ENCODE assay signal across 8 cellular contexts in the genomic region with DNA sequence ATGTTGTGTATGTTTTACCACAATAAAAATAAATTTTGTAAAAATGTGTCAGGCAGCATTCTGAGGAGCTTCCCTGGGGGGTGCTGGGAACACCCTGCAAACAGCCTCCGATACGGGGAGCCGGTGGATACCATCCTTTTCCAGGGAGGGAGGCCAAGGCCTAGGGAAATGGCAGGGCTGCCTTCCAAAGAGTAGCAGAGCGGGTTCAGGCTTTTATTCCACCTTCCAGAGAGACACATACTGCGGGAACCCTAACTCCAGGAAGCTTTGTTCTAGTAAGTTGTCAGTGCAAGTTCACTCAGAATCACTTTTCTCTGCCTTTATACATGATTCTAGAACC. TPM values are rescaled to one million over a fixed set of nuclear protein-coding genes. Genes with fewer than 3 reads are reported as not detected.
DNase-seq lines count a peak whose midpoint lies in the region; ATAC-seq and TF ChIP-seq lines count a peak whose summit lies in the region.

No MANE protein-coding gene starts in this region.

- peak overlapping the region; percentile 90 to 94 (median 93) for H3K4me3 Mint-ChIP-seq in brain

- peaks cover 8% of the 10 kb centered on the region for H3K27me3 Mint-ChIP-seq in brain

- H3K27me3 ChIP-seq in layer of hippocampus (ENCODE audit: control insufficient read depth, insufficient read depth, low read length): no peaks in the 10 kb centered on the region
- no peaks in the 10 kb centered on the region for H3K27me3 ChIP-seq in stomach smooth muscle (ENCODE audit: control insufficient read depth in 1 of 2, insufficient read depth in 2 of 2, low read length in 2 of 2)

- no peak for TF ChIP-seq CTCF in brain (conservative IDR thresholded peaks at IDR 0.05)

- peak overlapping the region; percentile 54 to 79 for H3K4me3 ChIP-seq in stomach smooth muscle (ENCODE audit: low read length in 2 of 2)

- H3K9me3 ChIP-seq in stomach smooth muscle (ENCODE audit: control insufficient read depth in 2 of 2, low read length in 2 of 2): no peaks in the 10 kb centered on the region

- no peaks in the 10 kb centered on the region for H3K36me3 ChIP-seq in stomach smooth muscle (ENCODE audit: control insufficient read depth in 2 of 2, insufficient read depth in 2 of 2, low read length in 2 of 2)

- H3K4me1 Mint-ChIP-seq in brain: peaks cover 30% of the 10 kb centered on the region

- peaks cover 0 to 6% (median 0%) of the 10 kb centered on the region in 5 experiments for H3K9me3 Mint-ChIP-seq in brain

- peak; percentile 35 for DNase-seq in SIG-M5 treated with dmso at 0.1 percent for 504 hours (lab: John Stamatoyannopoulos, UW; ENCODE audit: unreplicated experiment)
- DNase-seq in SIG-M5 (lab: John Stamatoyannopoulos, UW): no peak
- peak; percentile 18 for DNase-seq in NCI-H2171 (lab: John Stamatoyannopoulos, UW)

- H3K9ac ChIP-seq in stomach smooth muscle (ENCODE audit: low read length in 2 of 2): peak overlapping the region; percentile 90 to 95

- peak overlapping the region; percentile 97 to 100 (median 99) for H3K27ac Mint-ChIP-seq in brain

- peaks cover 7% of the 10 kb centered on the region for H3K4me1 ChIP-seq in stomach smooth muscle (ENCODE audit: control insufficient read depth, insufficient read depth, low read length)

- H3K27ac ChIP-seq in layer of hippocampus (ENCODE audit: low read depth, low read length): peak overlapping the region; percentile 98
- H3K27ac ChIP-seq in stomach smooth muscle (ENCODE audit: low read length): peak overlapping the region; percentile 95

- no peak for ATAC-seq in HG03139 (IDR thresholded peaks at IDR 0.05; ENCODE audit: unreplicated experiment)
- no peak for ATAC-seq in HG03442 (IDR thresholded peaks at IDR 0.05; ENCODE audit: unreplicated experiment)

- no peaks in the 10 kb centered on the region for H3K36me3 Mint-ChIP-seq in brain

RNA-seq across cellular contexts. Expression of gene TP53BP2, which starts 0.9 kb away (rescaled TPM):
- polyA plus RNA-seq in brain (ENCODE audit: insufficient read depth, low read depth, low replicate concordance): 50.6 TPM
